Comparison of ENCODE assay signal across 10 cellular contexts in genomic region chr17:67491009-67491677, GRCh38.
DNase-seq lines count a peak whose midpoint lies in the region; ATAC-seq, FAIRE-seq and TF ChIP-seq lines count a peak whose summit lies in the region.
"Had no signal": no experiment of that assay in that cellular context is flagged by ENCODE, and none has a peak within 500 bp of the region (broad histone marks: within the 10 kb centered on the region; RNA-seq: fewer than 3 reads in every experiment).

No MANE protein-coding gene starts in this region.

- H3K4me1 ChIP-seq in HUES48 (ENCODE audit: control insufficient read depth, insufficient read depth, low read length), result peaks cover 49% of the 10 kb centered on the region
- H3K4me1 ChIP-seq in right cardiac atrium (ENCODE audit: control insufficient read depth, insufficient read depth, low read length), result peaks cover 8% of the 10 kb centered on the region
- peaks cover 0 to 16% of the 10 kb centered on the region in 2 donors for H3K4me1 ChIP-seq in small intestine (ENCODE audit: control insufficient read depth in 2 of 2, insufficient read depth in 1 of 2, low read depth in 1 of 2, low read length in 1 of 2)

- H3K4me3 ChIP-seq in AG04450 (ENCODE audit: low read depth, low read length) (peak overlapping the region; percentile 15; the same call in 1 of the 2 replicates), HUES48 (ENCODE audit: low read depth, low read length) (no peak overlapping the region), right cardiac atrium (ENCODE audit: low read length) (peak overlapping the region; percentile 21), small intestine (ENCODE audit: low read depth in 1 of 2, low read length in 2 of 2) (no peak overlapping the region)
- H3K4me3 ChIP-seq: GM12878 had no signal

- no peak for FAIRE-seq in small intestine (lab: Jason Lieb, UNC)
- FAIRE-seq: GM12878 had no signal

- H3K9me3 ChIP-seq in AG04450 (ENCODE audit: control insufficient read depth, insufficient read depth, low read length), result no peaks in the 10 kb centered on the region
- H3K9me3 ChIP-seq in HUES48 (ENCODE audit: control insufficient read depth, insufficient read depth, low read length), result 0 out of 2 replicates have a peak, but pooled peaks cover 5% of the 10 kb centered on the region
- no peaks in the 10 kb centered on the region for H3K9me3 ChIP-seq in right cardiac atrium (ENCODE audit: control insufficient read depth, low read length)
- no peaks in the 10 kb centered on the region for H3K9me3 ChIP-seq in small intestine (ENCODE audit: control insufficient read depth, low read depth)

- H3K27me3 ChIP-seq in AG04450 (ENCODE audit: control insufficient read depth, insufficient read depth, low read length) (no peaks in the 10 kb centered on the region), HUES48 (ENCODE audit: control insufficient read depth, insufficient read depth, low read length) (no peaks in the 10 kb centered on the region), right cardiac atrium (ENCODE audit: control insufficient read depth, insufficient read depth) (no peaks in the 10 kb centered on the region), small intestine (ENCODE audit: control insufficient read depth in 2 of 2, insufficient read depth in 2 of 2, low read length in 2 of 2) (no peaks in the 10 kb centered on the region)

- no peak for TF ChIP-seq CTCF in AG04450 (IDR thresholded peaks at IDR 0.05; ENCODE audit: low read depth, low read length)

- H3K27ac ChIP-seq in AG04450 (ENCODE audit: low read depth, low read length), result peak overlapping the region; percentile 80
- H3K27ac ChIP-seq in HUES48 (ENCODE audit: low read depth, low read length), result peak overlapping the region; percentile 69
- peak overlapping the region; percentile 84 for H3K27ac ChIP-seq in right cardiac atrium (ENCODE audit: low read length)
- H3K27ac ChIP-seq in small intestine (ENCODE audit: low read depth in 1 of 2, low read length in 1 of 2), result peak overlapping the region in 1 of 2 donors; percentile 64

- POLR2A ChIA-PET in AG04450 (lab: Yijun Ruan, JAX), result no interaction called here

- H3K9ac ChIP-seq in HUES48 (ENCODE audit: low read depth, low read length), result no peak overlapping the region

- peak; percentile 93 for DNase-seq in AG04450 (ENCODE audit: low read depth, low spot score)
- peak in 53 of 58 donors; percentile 30 to 90 (median 77) for DNase-seq in anterior cingulate cortex (lab: John Stamatoyannopoulos, UW)
- peak; percentile 93 to 95 (median 94) for DNase-seq in right cardiac atrium
- DNase-seq in pulmonary artery endothelial cell (ENCODE audit: low read depth, low spot score), result peak; percentile 75
- no peak for DNase-seq in small intestine
- no peak for DNase-seq in NCI-H187 (lab: John Stamatoyannopoulos, UW)
- DNase-seq: activated naive CD8-positive, alpha-beta T cell treated with anti-CD3 and anti-CD28 coated beads, Interleukin-2, amount 10 ng/mL, durations not matched to agents 7 days and 5 days had no signal

- CTCF ChIA-PET in AG04450 (lab: Charles Lee), result interaction anchor here (1.0 to 1.9 kb wide), 2 partner anchors 16 to 116 kb away, joined by 4 to 9 read pairs; no protein-coding TSS in a partner anchor

- H3K36me3 ChIP-seq in HUES48 (ENCODE audit: control insufficient read depth, insufficient read depth, low read length) (no peaks in the 10 kb centered on the region), small intestine (ENCODE audit: control insufficient read depth in 2 of 2, insufficient read depth in 2 of 2, low read length in 2 of 2) (no peaks in the 10 kb centered on the region)

- peak; percentile 97 to 98 for ATAC-seq in right cardiac atrium
- ATAC-seq in GM19324 (IDR thresholded peaks at IDR 0.05; ENCODE audit: low FRiP score, unreplicated experiment), result no peak
- ATAC-seq: GM12878 had no signal

- intact Hi-C loops in right cardiac atrium (cut with DNase I), result no loop called here

- WGBS in right cardiac atrium, result 27% methylated on average over 18 of the region's 18 CpGs
- WGBS in small intestine, 3 donors, result 50 to 61% (median 56%) methylated on average over 18 of the region's 18 CpGs

Comparison
In these comparisons a context has a peak if more than half of its experiments do, and no peak if none do; other contexts are left out.
1. DNase-seq: peak in AG04450 (single experiment), anterior cingulate cortex (53 of 58), right cardiac atrium (3 of 3) and pulmonary artery endothelial cell (single experiment); none in small intestine (single experiment) and NCI-H187 (0 of 2).
2. H3K4me3 ChIP-seq: peak in AG04450 (single experiment) and right cardiac atrium (single experiment); none in HUES48 (single experiment) and small intestine (0 of 2).